In genomic region chr3:149538371-149538770, GRCh38 we compare ENCODE assay signal across 2 cellular contexts.
A peak's percentile ranks its signal among the peaks of the same experiment; 100 is the strongest.
TF ChIP-seq lines count a peak whose summit lies in the region.

No MANE protein-coding gene starts in this region.

TF ChIP-seq in IMR-90, 13 proteins besides CTCF, POLR2A, EP300 and RAD21:
- TF ChIP-seq RFX5 (IDR thresholded peaks at IDR 0.05; ENCODE audit: low read depth, low read length), result no peak
- no peak for TF ChIP-seq CEBPB (IDR thresholded peaks at IDR 0.05; ENCODE audit: low read depth, low read length)
- TF ChIP-seq SMC3 (IDR thresholded peaks at IDR 0.05; ENCODE audit: low read depth, low read length), result no peak
- TF ChIP-seq MAZ (IDR thresholded peaks at IDR 0.05; ENCODE audit: borderline replicate concordance, low read depth, low read length), result no peak
- TF ChIP-seq FOS (IDR thresholded peaks at IDR 0.05; ENCODE audit: low read depth, low read length), result no peak
- TF ChIP-seq, protein P1, sequence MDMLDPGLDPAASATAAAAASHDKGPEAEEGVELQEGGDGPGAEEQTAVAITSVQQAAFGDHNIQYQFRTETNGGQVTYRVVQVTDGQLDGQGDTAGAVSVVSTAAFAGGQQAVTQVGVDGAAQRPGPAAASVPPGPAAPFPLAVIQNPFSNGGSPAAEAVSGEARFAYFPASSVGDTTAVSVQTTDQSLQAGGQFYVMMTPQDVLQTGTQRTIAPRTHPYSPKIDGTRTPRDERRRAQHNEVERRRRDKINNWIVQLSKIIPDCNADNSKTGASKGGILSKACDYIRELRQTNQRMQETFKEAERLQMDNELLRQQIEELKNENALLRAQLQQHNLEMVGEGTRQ (IDR thresholded peaks at IDR 0.05; ENCODE audit: low read depth, low read length), result no peak
- no peak for TF ChIP-seq MXI1 (IDR thresholded peaks at IDR 0.05; ENCODE audit: borderline replicate concordance, low read depth, low read length)
- TF ChIP-seq BHLHE40 (IDR thresholded peaks at IDR 0.05; ENCODE audit: low read depth, low read length), result no peak
- no peak for TF ChIP-seq CHD1 (IDR thresholded peaks at IDR 0.05; ENCODE audit: low read depth, low read length)
- TF ChIP-seq RCOR1 (IDR thresholded peaks at IDR 0.05; ENCODE audit: insufficient replicate concordance, low read length), result no peak
- no peak for TF ChIP-seq MAFK (IDR thresholded peaks at IDR 0.05; ENCODE audit: low read depth, low read length)
- TF ChIP-seq, protein P2, sequence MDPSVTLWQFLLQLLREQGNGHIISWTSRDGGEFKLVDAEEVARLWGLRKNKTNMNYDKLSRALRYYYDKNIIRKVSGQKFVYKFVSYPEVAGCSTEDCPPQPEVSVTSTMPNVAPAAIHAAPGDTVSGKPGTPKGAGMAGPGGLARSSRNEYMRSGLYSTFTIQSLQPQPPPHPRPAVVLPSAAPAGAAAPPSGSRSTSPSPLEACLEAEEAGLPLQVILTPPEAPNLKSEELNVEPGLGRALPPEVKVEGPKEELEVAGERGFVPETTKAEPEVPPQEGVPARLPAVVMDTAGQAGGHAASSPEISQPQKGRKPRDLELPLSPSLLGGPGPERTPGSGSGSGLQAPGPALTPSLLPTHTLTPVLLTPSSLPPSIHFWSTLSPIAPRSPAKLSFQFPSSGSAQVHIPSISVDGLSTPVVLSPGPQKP (IDR thresholded peaks at IDR 0.05; ENCODE audit: borderline replicate concordance, low read depth, low read length), result no peak
- no peak for TF ChIP-seq NFE2L2 (IDR thresholded peaks at IDR 0.05; ENCODE audit: low read depth, low read length)
TF ChIP-seq in IMR-90: peak in this region for 0.

TF ChIP-seq in endothelial cell of umbilical vein, 7 proteins besides CTCF, POLR2A, EP300 and RAD21:
- TF ChIP-seq GATA2 (IDR thresholded peaks at IDR 0.05; ENCODE audit: insufficient read depth, insufficient read length, low read depth, low read length) (no peak), MAX (IDR thresholded peaks at IDR 0.05; ENCODE audit: insufficient read depth, insufficient read length) (no peak), EZH2 (IDR thresholded peaks at IDR 0.05; ENCODE audit: borderline replicate concordance, low read depth, low read length, severe bottlenecking) (no peak), FOS (IDR thresholded peaks at IDR 0.05; ENCODE audit: borderline replicate concordance, insufficient read depth, low read length) (no peak), MYC (IDR thresholded peaks at IDR 0.05; ENCODE audit: low read depth, low read length) (no peak), POLR2AphosphoS5 (IDR thresholded peaks at IDR 0.05; ENCODE audit: insufficient read depth, low read depth, low read length) (peak; percentile 5)
TF ChIP-seq in endothelial cell of umbilical vein: peak in this region for 1.
